Comparison of ENCODE assay signal across 1 cellular context in the genomic region with DNA sequence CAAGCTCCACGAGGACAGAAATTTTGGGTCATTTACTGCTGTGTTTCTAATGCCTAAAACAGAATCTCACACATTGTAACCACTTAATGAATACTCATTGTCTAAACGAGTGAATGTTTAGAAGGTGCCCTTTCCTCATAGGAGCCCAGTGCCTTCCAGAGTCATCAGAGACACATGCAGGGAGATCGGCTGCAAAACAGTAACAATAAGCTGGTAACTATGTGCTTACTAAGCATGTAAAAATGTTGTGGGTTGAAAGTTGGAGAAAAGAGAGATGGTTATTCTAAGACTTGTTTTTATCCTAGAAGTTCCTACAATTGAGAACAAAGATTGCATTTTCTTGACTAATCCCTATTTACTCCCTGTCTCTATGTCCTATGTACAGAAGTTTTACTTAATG.
TF ChIP-seq lines count a peak whose summit lies in the region.

No MANE protein-coding gene starts in this region.

TF ChIP-seq in WTC11, 78 proteins besides CTCF, POLR2A, EP300 and RAD21 (continued from another document):
- TF ChIP-seq IRF2 (CRISPR knock-in tag; IDR thresholded peaks at IDR 0.05; ENCODE audit: borderline replicate concordance, low read depth) (no peak), CREB1 (CRISPR knock-in tag; IDR thresholded peaks at IDR 0.05) (no peak), ESRRA (CRISPR knock-in tag; IDR thresholded peaks at IDR 0.05; ENCODE audit: borderline replicate concordance) (no peak), FOXJ3 (CRISPR knock-in tag; IDR thresholded peaks at IDR 0.05; ENCODE audit: borderline replicate concordance) (no peak), TEAD1 (CRISPR knock-in tag; IDR thresholded peaks at IDR 0.05) (no peak), ZNF138 (CRISPR knock-in tag; conservative IDR thresholded peaks at IDR 0.05) (no peak), SOX15 (CRISPR knock-in tag; IDR thresholded peaks at IDR 0.05) (no peak)
- TF ChIP-seq, protein P1, sequence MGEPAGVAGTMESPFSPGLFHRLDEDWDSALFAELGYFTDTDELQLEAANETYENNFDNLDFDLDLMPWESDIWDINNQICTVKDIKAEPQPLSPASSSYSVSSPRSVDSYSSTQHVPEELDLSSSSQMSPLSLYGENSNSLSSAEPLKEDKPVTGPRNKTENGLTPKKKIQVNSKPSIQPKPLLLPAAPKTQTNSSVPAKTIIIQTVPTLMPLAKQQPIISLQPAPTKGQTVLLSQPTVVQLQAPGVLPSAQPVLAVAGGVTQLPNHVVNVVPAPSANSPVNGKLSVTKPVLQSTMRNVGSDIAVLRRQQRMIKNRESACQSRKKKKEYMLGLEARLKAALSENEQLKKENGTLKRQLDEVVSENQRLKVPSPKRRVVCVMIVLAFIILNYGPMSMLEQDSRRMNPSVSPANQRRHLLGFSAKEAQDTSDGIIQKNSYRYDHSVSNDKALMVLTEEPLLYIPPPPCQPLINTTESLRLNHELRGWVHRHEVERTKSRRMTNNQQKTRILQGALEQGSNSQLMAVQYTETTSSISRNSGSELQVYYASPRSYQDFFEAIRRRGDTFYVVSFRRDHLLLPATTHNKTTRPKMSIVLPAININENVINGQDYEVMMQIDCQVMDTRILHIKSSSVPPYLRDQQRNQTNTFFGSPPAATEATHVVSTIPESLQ (CRISPR knock-in tag; IDR thresholded peaks at IDR 0.05): no peak
- TF ChIP-seq, protein P2, sequence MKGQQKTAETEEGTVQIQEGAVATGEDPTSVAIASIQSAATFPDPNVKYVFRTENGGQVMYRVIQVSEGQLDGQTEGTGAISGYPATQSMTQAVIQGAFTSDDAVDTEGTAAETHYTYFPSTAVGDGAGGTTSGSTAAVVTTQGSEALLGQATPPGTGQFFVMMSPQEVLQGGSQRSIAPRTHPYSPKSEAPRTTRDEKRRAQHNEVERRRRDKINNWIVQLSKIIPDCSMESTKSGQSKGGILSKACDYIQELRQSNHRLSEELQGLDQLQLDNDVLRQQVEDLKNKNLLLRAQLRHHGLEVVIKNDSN (CRISPR knock-in tag; IDR thresholded peaks at IDR 0.05): no peak
- TF ChIP-seq, protein P3, sequence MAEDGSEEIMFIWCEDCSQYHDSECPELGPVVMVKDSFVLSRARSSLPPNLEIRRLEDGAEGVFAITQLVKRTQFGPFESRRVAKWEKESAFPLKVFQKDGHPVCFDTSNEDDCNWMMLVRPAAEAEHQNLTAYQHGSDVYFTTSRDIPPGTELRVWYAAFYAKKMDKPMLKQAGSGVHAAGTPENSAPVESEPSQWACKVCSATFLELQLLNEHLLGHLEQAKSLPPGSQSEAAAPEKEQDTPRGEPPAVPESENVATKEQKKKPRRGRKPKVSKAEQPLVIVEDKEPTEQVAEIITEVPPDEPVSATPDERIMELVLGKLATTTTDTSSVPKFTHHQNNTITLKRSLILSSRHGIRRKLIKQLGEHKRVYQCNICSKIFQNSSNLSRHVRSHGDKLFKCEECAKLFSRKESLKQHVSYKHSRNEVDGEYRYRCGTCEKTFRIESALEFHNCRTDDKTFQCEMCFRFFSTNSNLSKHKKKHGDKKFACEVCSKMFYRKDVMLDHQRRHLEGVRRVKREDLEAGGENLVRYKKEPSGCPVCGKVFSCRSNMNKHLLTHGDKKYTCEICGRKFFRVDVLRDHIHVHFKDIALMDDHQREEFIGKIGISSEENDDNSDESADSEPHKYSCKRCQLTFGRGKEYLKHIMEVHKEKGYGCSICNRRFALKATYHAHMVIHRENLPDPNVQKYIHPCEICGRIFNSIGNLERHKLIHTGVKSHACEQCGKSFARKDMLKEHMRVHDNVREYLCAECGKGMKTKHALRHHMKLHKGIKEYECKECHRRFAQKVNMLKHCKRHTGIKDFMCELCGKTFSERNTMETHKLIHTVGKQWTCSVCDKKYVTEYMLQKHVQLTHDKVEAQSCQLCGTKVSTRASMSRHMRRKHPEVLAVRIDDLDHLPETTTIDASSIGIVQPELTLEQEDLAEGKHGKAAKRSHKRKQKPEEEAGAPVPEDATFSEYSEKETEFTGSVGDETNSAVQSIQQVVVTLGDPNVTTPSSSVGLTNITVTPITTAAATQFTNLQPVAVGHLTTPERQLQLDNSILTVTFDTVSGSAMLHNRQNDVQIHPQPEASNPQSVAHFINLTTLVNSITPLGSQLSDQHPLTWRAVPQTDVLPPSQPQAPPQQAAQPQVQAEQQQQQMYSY (CRISPR knock-in tag; IDR thresholded peaks at IDR 0.05): no peak
- TF ChIP-seq, protein P4, sequence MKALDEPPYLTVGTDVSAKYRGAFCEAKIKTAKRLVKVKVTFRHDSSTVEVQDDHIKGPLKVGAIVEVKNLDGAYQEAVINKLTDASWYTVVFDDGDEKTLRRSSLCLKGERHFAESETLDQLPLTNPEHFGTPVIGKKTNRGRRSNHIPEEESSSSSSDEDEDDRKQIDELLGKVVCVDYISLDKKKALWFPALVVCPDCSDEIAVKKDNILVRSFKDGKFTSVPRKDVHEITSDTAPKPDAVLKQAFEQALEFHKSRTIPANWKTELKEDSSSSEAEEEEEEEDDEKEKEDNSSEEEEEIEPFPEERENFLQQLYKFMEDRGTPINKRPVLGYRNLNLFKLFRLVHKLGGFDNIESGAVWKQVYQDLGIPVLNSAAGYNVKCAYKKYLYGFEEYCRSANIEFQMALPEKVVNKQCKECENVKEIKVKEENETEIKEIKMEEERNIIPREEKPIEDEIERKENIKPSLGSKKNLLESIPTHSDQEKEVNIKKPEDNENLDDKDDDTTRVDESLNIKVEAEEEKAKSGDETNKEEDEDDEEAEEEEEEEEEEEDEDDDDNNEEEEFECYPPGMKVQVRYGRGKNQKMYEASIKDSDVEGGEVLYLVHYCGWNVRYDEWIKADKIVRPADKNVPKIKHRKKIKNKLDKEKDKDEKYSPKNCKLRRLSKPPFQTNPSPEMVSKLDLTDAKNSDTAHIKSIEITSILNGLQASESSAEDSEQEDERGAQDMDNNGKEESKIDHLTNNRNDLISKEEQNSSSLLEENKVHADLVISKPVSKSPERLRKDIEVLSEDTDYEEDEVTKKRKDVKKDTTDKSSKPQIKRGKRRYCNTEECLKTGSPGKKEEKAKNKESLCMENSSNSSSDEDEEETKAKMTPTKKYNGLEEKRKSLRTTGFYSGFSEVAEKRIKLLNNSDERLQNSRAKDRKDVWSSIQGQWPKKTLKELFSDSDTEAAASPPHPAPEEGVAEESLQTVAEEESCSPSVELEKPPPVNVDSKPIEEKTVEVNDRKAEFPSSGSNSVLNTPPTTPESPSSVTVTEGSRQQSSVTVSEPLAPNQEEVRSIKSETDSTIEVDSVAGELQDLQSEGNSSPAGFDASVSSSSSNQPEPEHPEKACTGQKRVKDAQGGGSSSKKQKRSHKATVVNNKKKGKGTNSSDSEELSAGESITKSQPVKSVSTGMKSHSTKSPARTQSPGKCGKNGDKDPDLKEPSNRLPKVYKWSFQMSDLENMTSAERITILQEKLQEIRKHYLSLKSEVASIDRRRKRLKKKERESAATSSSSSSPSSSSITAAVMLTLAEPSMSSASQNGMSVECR (CRISPR knock-in tag; IDR thresholded peaks at IDR 0.05; ENCODE audit: borderline replicate concordance): no peak
